14 cellular contexts compared by ENCODE assay signal in genomic region chr2:149645391-149645790, GRCh38. TPM values are rescaled to one million over a fixed set of nuclear protein-coding genes. Genes with fewer than 3 reads are reported as not detected.
A peak's percentile ranks its signal among the peaks of the same experiment; 100 is the strongest.
DNase-seq lines count a peak whose midpoint lies in the region; ATAC-seq and TF ChIP-seq lines count a peak whose summit lies in the region.
"Had no signal": no experiment of that assay in that cellular context is flagged by ENCODE, and none has a peak within 500 bp of the region (broad histone marks: within the 10 kb centered on the region; RNA-seq: fewer than 3 reads in every experiment).

No MANE protein-coding gene starts in this region.

- H3K4me3 ChIP-seq in A673 (ENCODE audit: low read depth, low read length, poor library complexity, severe bottlenecking) (no peak overlapping the region), WI38 (ENCODE audit: low read depth, low read length) (no peak overlapping the region)
- H3K4me3 ChIP-seq: esophagus muscularis mucosa, MG63, SJSA1, tibial nerve had no signal

- CTCF ChIA-PET in A673 (lab: Charles Lee), result no interaction called here

- no peaks in the 10 kb centered on the region for H3K27me3 ChIP-seq in A673 (replicated peaks; ENCODE audit: insufficient read depth, low read depth, low read length, poor library complexity)
- H3K27me3 ChIP-seq: esophagus muscularis mucosa, MG63, SJSA1, tibial nerve had no signal

- no peaks in the 10 kb centered on the region for H3K4me1 ChIP-seq in A673 (ENCODE audit: insufficient read depth, low read length, poor library complexity, severe bottlenecking)
- H3K4me1 ChIP-seq: esophagus muscularis mucosa, tibial nerve had no signal

- no peak for ATAC-seq in GM18498 (IDR thresholded peaks at IDR 0.05; ENCODE audit: unreplicated experiment)
- no peak for ATAC-seq in HG03039 (IDR thresholded peaks at IDR 0.05; ENCODE audit: unreplicated experiment)
- ATAC-seq: WTC11 had no signal

- POLR2A ChIA-PET in A673 (lab: Charles Lee; ENCODE audit: low non-redundant PET), result no interaction called here

- intact Hi-C loops in A673 (cut with micrococcal nuclease; ENCODE audit: unreplicated experiment), result no loop called here

- no TSS peak for BruUV-seq in A673 (replicated peaks; lab: Mats Ljungman, UMichigan)

- H3K27ac ChIP-seq in A673 (ENCODE audit: low read depth, low read length, poor library complexity, severe bottlenecking), result no peak overlapping the region
- H3K27ac ChIP-seq: esophagus muscularis mucosa, SJSA1, tibial nerve had no signal

- H3K36me3 ChIP-seq in A673 (ENCODE audit: insufficient read depth, low read length, poor library complexity, severe bottlenecking), result no peaks in the 10 kb centered on the region
- H3K36me3 ChIP-seq: esophagus muscularis mucosa, MG63, SJSA1, tibial nerve had no signal

- no peaks in the 10 kb centered on the region for H3K9me3 ChIP-seq in A673 (ENCODE audit: low read depth, low read length, poor library complexity, severe bottlenecking)
- H3K9me3 ChIP-seq: esophagus muscularis mucosa, MG63, tibial nerve had no signal

- peak; percentile 13 for DNase-seq in A673 (ENCODE audit: low spot score)
- peak; percentile 62 for DNase-seq in GM04504 (ENCODE audit: low read depth)
- peak; percentile 41 for DNase-seq in glomerular visceral epithelial cell (ENCODE audit: extremely low spot score)
- DNase-seq in NCI-H2107 (lab: John Stamatoyannopoulos, UW), result no peak
- no peak for DNase-seq in GOT3 (lab: John Stamatoyannopoulos, UW)
- DNase-seq: MG63; NK-92 treated with Interleukin-12 subunit alpha and Interleukin-12 subunit beta, amount 100 ng/mL, for 24 hours had no signal

- TF ChIP-seq CTCF in A673 (conservative IDR thresholded peaks at IDR 0.05; ENCODE audit: low read depth, low read length), result 0 out of 2 replicates have a peak, but pooled peaks have one; percentile 20
- peak; percentile 27; the same call in 1 of the 2 replicates for TF ChIP-seq CTCF in WI38 (IDR thresholded peaks at IDR 0.05; ENCODE audit: low read depth, low read length)

RNA-seq across cellular contexts. Expression of gene MMADHC, which starts 57.8 kb away (rescaled TPM):
- total RNA-seq in A673 (2021), result 115 and 124 TPM in 2 replicates

Comparison
In these comparisons a context has a peak if more than half of its experiments do, and no peak if none do; other contexts are left out.
1. DNase-seq: peak in A673 (single experiment), GM04504 (single experiment) and glomerular visceral epithelial cell (single experiment); none in NCI-H2107 (single experiment) and GOT3 (single experiment).